ENCODE assay signal across 8 cellular contexts in genomic region chr19:52941941-52942370, GRCh38. TPM values are rescaled to one million over a fixed set of nuclear protein-coding genes. Genes with fewer than 3 reads are reported as not detected.
A peak's percentile ranks its signal among the peaks of the same experiment; 100 is the strongest.
DNase-seq lines count a peak whose midpoint lies in the region; ATAC-seq and TF ChIP-seq lines count a peak whose summit lies in the region.

No MANE protein-coding gene starts in this region.

- H3K9me3 ChIP-seq in lung (ENCODE audit: control insufficient read depth in 2 of 2, insufficient read depth in 1 of 2, low read length in 1 of 2) (peaks cover 0 to 10% of the 10 kb centered on the region in 2 donors), testis (no peaks in the 10 kb centered on the region)

- H3K9me3 Mint-ChIP-seq in dendritic cell treated with granulocyte-macrophage colony-stimulating factor and Interleukin-4, amounts not matched to agents 40 ng/mL and 50 ng/mL, for 4 days, result peaks cover 27% of the 10 kb centered on the region

- H3K27ac Mint-ChIP-seq in dendritic cell treated with granulocyte-macrophage colony-stimulating factor and Interleukin-4, amounts not matched to agents 40 ng/mL and 50 ng/mL, for 4 days, result peak overlapping the region; percentile 86

- ATAC-seq in HG02981 (IDR thresholded peaks at IDR 0.05; ENCODE audit: unreplicated experiment) (peak; percentile 23), lung (ENCODE audit: insufficient read depth, low FRiP score) (peak; percentile 21)

- peaks cover 33% of the 10 kb centered on the region for H3K36me3 Mint-ChIP-seq in dendritic cell treated with granulocyte-macrophage colony-stimulating factor and Interleukin-4, amounts not matched to agents 40 ng/mL and 50 ng/mL, for 4 days (ENCODE audit: low read depth)

- TF ChIP-seq POLR2A in testis (IDR thresholded peaks at IDR 0.05), result no peak

- H3K4me3 Mint-ChIP-seq in dendritic cell treated with granulocyte-macrophage colony-stimulating factor and Interleukin-4, amounts not matched to agents 40 ng/mL and 50 ng/mL, for 4 days, result peak overlapping the region; percentile 83

- H3K4me1 Mint-ChIP-seq in dendritic cell treated with granulocyte-macrophage colony-stimulating factor and Interleukin-4, amounts not matched to agents 40 ng/mL and 50 ng/mL, for 4 days (ENCODE audit: low read depth), result peaks cover 34% of the 10 kb centered on the region

- H3K27ac ChIP-seq in lung (ENCODE audit: low read depth in 1 of 2, low read length in 1 of 2), result peak overlapping the region; percentile 78 to 80
- H3K27ac ChIP-seq in testis, result peak overlapping the region; percentile 29 to 80

- H3K36me3 ChIP-seq in lung (ENCODE audit: control insufficient read depth in 2 of 2, insufficient read depth in 2 of 2, low read length in 2 of 2) (no peaks in the 10 kb centered on the region), testis (ENCODE audit: low read depth, missing control alignments) (no peaks in the 10 kb centered on the region)

- DNase-seq in activated T-cell treated with anti-CD3 and anti-CD28 coated beads for 48 hours (ENCODE audit: low read depth), result peak; percentile 8
- DNase-seq in activated T-cell treated with anti-CD3 and anti-CD28 coated beads, Interleukin-2, amount 50 U/mL, for 1 hour, result no peak
- peak; percentile 25 for DNase-seq in SK-N-DZ (ENCODE audit: low spot score)
- DNase-seq in lung (ENCODE audit: low spot score), result no peak
- peak; percentile 28 for DNase-seq in testis
- no peak for DNase-seq in NCI-H226

- intact Hi-C loops in dendritic cell treated with granulocyte-macrophage colony-stimulating factor and Interleukin-4, amounts not matched to agents 40 ng/mL and 50 ng/mL, for 4 days (cut with micrococcal nuclease), result loop anchor here (1.0 to 2.0 kb wide), 2 partner anchors 19 to 20 kb away; partner anchors contain the start of genes ZNF816 and ZNF888
- intact Hi-C loops in testis (cut with DNase I; ENCODE audit: low total_unique reads), result no loop called here

- TF ChIP-seq CTCF in lung (IDR thresholded peaks at IDR 0.05; ENCODE audit: control extremely low read depth, extremely low read depth) (no peak), testis (IDR thresholded peaks at IDR 0.05) (no peak)

- 0 to 1% methylated on average over 26 of the region's 26 CpGs for WGBS in lung, 2 donors
- 0 to 1% methylated on average over 26 of the region's 26 CpGs for WGBS in testis, 2 donors

- H3K4me3 ChIP-seq in lung (peak overlapping the region; percentile 36), testis (peak overlapping the region; percentile 64 to 75)

- H3K27me3 ChIP-seq in lung (ENCODE audit: control insufficient read depth, insufficient read depth) (no peaks in the 10 kb centered on the region), testis (no peaks in the 10 kb centered on the region)

- H3K4me1 ChIP-seq in lung (ENCODE audit: control insufficient read depth in 2 of 2, insufficient read depth in 2 of 2, low read length in 2 of 2), result peaks cover 0 to 5% of the 10 kb centered on the region in 2 donors
- no peaks in the 10 kb centered on the region for H3K4me1 ChIP-seq in testis

- H3K27me3 Mint-ChIP-seq in dendritic cell treated with granulocyte-macrophage colony-stimulating factor and Interleukin-4, amounts not matched to agents 40 ng/mL and 50 ng/mL, for 4 days, result peaks cover 12% of the 10 kb centered on the region

RNA-seq across cellular contexts. Expression of gene ZNF888, which starts 18.7 kb away (rescaled TPM):
- polyA plus RNA-seq in SK-N-DZ (2014; cell fraction: cytosol; rRNA removed), result 0.66 and 0.78 TPM in 2 replicates
- polyA plus RNA-seq in SK-N-DZ (2014; cell fraction: nucleus; rRNA removed), result 0.79 and 0.92 TPM in 2 replicates
- total RNA-seq in lung, result 10 to 100 TPM in 1 of 2 donors, 1 to 10 TPM in 1; 6.9 to 18.9 TPM
- polyA plus RNA-seq in lung, result 1 to 10 TPM; 2.2 to 4.5 TPM
- total RNA-seq in testis, result 1 to 10 TPM; 2.3 to 3.2 TPM
- 2.2 TPM for polyA plus RNA-seq in testis (ENCODE audit: insufficient read depth, low read depth, low replicate concordance)

RNA-seq across cellular contexts. Expression of gene ZNF816, which starts 20.7 kb away (rescaled TPM):
- polyA plus RNA-seq in SK-N-DZ (2014; cell fraction: cytosol; rRNA removed), result 2.7 and 5.3 TPM in 2 replicates
- 1.7 and 3.9 TPM in 2 replicates for polyA plus RNA-seq in SK-N-DZ (2014; cell fraction: nucleus; rRNA removed)
- total RNA-seq in lung, result 10 to 100 TPM; 10.2 to 20.9 TPM
- polyA plus RNA-seq in lung, result 1 to 10 TPM; 2.9 to 3.7 TPM
- 10 to 100 TPM in 1 of 2 donors, 1 to 10 TPM in 1; 6.9 to 14.9 TPM for total RNA-seq in testis
- polyA plus RNA-seq in testis (ENCODE audit: insufficient read depth, low read depth, low replicate concordance), result 3.1 TPM

RNA-seq across cellular contexts. Expression of gene ZNF320, which starts 44.5 kb away (rescaled TPM):
- polyA plus RNA-seq in SK-N-DZ (2014; cell fraction: cytosol; rRNA removed), result 5.7 and 8.1 TPM in 2 replicates
- polyA plus RNA-seq in SK-N-DZ (2014; cell fraction: nucleus; rRNA removed), result 2.8 and 12.4 TPM in 2 replicates
- 10 to 100 TPM; 16.2 to 34.6 TPM for total RNA-seq in lung
- 1 to 10 TPM; 5.0 to 8.3 TPM for polyA plus RNA-seq in lung
- 10 to 100 TPM; 21.3 to 21.6 TPM for total RNA-seq in testis
- 8.2 TPM for polyA plus RNA-seq in testis (ENCODE audit: insufficient read depth, low read depth, low replicate concordance)

Comparison
In these comparisons a context has a peak if more than half of its experiments do, and no peak if none do; other contexts are left out.
1. DNase-seq: peak in activated T-cell treated with anti-CD3 and anti-CD28 coated beads for 48 hours (single experiment), SK-N-DZ (single experiment) and testis (single experiment); none in activated T-cell treated with anti-CD3 and anti-CD28 coated beads, Interleukin-2, amount 50 U/mL, for 1 hour (single experiment), lung (single experiment) and NCI-H226 (single experiment).